ENCODE assay signal across 13 cellular contexts in genomic region chr17:17320911-17321220, GRCh38. TPM values are rescaled to one million over a fixed set of nuclear protein-coding genes. Genes with fewer than 3 reads are reported as not detected.
DNase-seq lines count a peak whose midpoint lies in the region; ATAC-seq and FAIRE-seq lines count a peak whose summit lies in the region.
"Had no signal": no experiment of that assay in that cellular context is flagged by ENCODE, and none has a peak within 500 bp of the region (broad histone marks: within the 10 kb centered on the region; RNA-seq: fewer than 3 reads in every experiment).

No MANE protein-coding gene starts in this region.

- ATAC-seq in GM21515 (IDR thresholded peaks at IDR 0.05; ENCODE audit: unreplicated experiment) (no peak), HG03439 (IDR thresholded peaks at IDR 0.05; ENCODE audit: unreplicated experiment) (no peak)
- ATAC-seq: GM12878, GM23338 had no signal

- intact Hi-C loops in posterior vena cava (cut with DNase I), result no loop called here

- DNase-seq in HTR-8/SVneo (ENCODE audit: insufficient read length, low spot score) (no peak), iPS-NIHi11 (ENCODE audit: low spot score) (peak; percentile 2), posterior vena cava (ENCODE audit: low spot score) (peak; percentile 53), retina (no peak)
- DNase-seq in activated CD4-positive, alpha-beta T cell treated with anti-CD3 and anti-CD28 coated beads for 48 hours, result no peak
- DNase-seq: BE2C; CD4-positive, alpha-beta memory T cell; DMS79 had no signal

- peak; percentile 40 for FAIRE-seq in HTR-8/SVneo (lab: Jason Lieb, UNC)
- FAIRE-seq: A204.1, GM12878 had no signal

RNA-seq across cellular contexts. Expression of gene NT5M, which starts 17.7 kb away (rescaled TPM):
- 1 to 10 TPM; 2.8 to 3.0 TPM for total RNA-seq in posterior vena cava

RNA-seq across cellular contexts. Expression of gene COPS3, which starts 39.8 kb away (rescaled TPM):
- total RNA-seq in posterior vena cava, result 10 to 100 TPM; 45.3 to 54.6 TPM

Comparison
In these comparisons a context has a peak if more than half of its experiments do, and no peak if none do; other contexts are left out.
1. DNase-seq: peak in iPS-NIHi11 (single experiment) and posterior vena cava (single experiment); none in HTR-8/SVneo (single experiment), activated CD4-positive, alpha-beta T cell treated with anti-CD3 and anti-CD28 coated beads for 48 hours (single experiment) and retina (single experiment).